34 cellular contexts compared by ENCODE assay signal in the genomic region with DNA sequence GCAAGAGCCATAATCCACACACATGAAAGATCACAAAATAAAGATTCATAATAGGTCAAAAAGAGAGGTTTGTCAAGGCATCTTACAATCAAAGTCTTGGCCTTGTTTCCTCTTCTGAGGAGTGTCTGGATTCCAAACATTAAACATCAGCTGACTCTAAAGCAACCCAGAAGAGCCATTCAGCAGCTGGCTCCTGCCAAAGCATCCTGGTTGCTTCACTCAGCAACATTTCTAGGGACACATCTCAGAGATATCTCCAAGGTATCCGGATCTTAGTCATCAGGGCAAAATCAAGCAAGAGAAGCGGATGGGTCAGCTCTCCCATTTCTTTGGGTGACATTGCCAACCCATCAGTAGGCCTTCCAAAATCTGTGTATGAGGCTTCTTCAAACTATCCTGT.
"Had no signal": no experiment of that assay in that cellular context is flagged by ENCODE, and none has a peak within 500 bp of the region (broad histone marks: within the 10 kb centered on the region; RNA-seq: fewer than 3 reads in every experiment).

No MANE protein-coding gene starts in this region.

- H3K27ac ChIP-seq: KMS-11 had no signal

- H3K9me3 ChIP-seq: MG63 had no signal

- H3K27me3 ChIP-seq: MG63 had no signal

- DNase-seq: Karpas-422, Kasumi-1, KG1, MG63, MM.1S, MV-4-11, NCI-H1048, NCI-H1092, NCI-H1092 treated with DMSO at 0.1 percent for 48 hours, NCI-H1105, NCI-H1105 treated with DMSO at 0.1 percent for 48 hours, NCI-H1417, NCI-H1417 treated with DMSO at 0.1 percent for 48 hours, NCI-H1436, NCI-H1436 treated with DMSO at 0.1 percent for 48 hours, NCI-H146, NCI-H1694, NCI-H1694 treated with DMSO at 0.1 percent for 48 hours, NCI-H187, NCI-H187 treated with DMSO at 0.1 percent for 48 hours, NCI-H1930, NCI-H2029, NCI-H2029 treated with DMSO at 0.1 percent for 48 hours, NCI-H2081, NCI-H2081 treated with DMSO at 0.1 percent for 48 hours, NCI-H2107, NCI-H2171, NCI-H2171 treated with DMSO at 0.1 percent for 48 hours, NCI-H2227 treated with DMSO at 0.1 percent for 48 hours, NCI-H226, NCI-H345, NCI-H446 treated with DMSO at 0.1 percent for 48 hours, NCI-H510A had no signal

- H3K36me3 ChIP-seq: MG63 had no signal

- H3K9ac ChIP-seq: KMS-11 had no signal

- H3K4me3 ChIP-seq: MG63 had no signal

- H3K4me2 ChIP-seq: KMS-11 had no signal
